ENCODE assay signal across 2 cellular contexts in genomic region chr7:152132812-152133211, GRCh38.
TF ChIP-seq lines count a peak whose summit lies in the region.

No MANE protein-coding gene starts in this region.

TF ChIP-seq in HCT116, 20 proteins besides CTCF, POLR2A, EP300 and RAD21 (continued from another document):
- TF ChIP-seq ZNF274 (IDR thresholded peaks at IDR 0.05; ENCODE audit: low read depth, low read length): no peak
- TF ChIP-seq JUND (IDR thresholded peaks at IDR 0.05): no peak
- TF ChIP-seq, protein P1, sequence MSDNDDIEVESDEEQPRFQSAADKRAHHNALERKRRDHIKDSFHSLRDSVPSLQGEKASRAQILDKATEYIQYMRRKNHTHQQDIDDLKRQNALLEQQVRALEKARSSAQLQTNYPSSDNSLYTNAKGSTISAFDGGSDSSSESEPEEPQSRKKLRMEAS (IDR thresholded peaks at IDR 0.05): no peak
- TF ChIP-seq ELF1 (IDR thresholded peaks at IDR 0.05; ENCODE audit: borderline replicate concordance, low read depth): no peak
- TF ChIP-seq FOSL1 (IDR thresholded peaks at IDR 0.05; ENCODE audit: low read depth): no peak
- no peak for TF ChIP-seq YY1 (IDR thresholded peaks at IDR 0.05; ENCODE audit: extremely low read depth, insufficient replicate concordance, low read depth, low read length)
- TF ChIP-seq SIN3A (IDR thresholded peaks at IDR 0.05; ENCODE audit: low read depth): no peak
- TF ChIP-seq ZFX (IDR thresholded peaks at IDR 0.05): no peak

TF ChIP-seq in HepG2, 621 proteins besides CTCF, POLR2A, EP300 and RAD21 (continued from another document):
- no peak for TF ChIP-seq GMEB1 (CRISPR knock-in tag; IDR thresholded peaks at IDR 0.05; ENCODE audit: borderline replicate concordance)
- no peak for TF ChIP-seq ZNF710 (CRISPR knock-in tag; IDR thresholded peaks at IDR 0.05; ENCODE audit: borderline replicate concordance)
